Comparison of ENCODE assay signal across 18 cellular contexts in genomic region chr12:111997300-111997699, GRCh38.
"Had no signal": no experiment of that assay in that cellular context is flagged by ENCODE, and none has a peak within 500 bp of the region (broad histone marks: within the 10 kb centered on the region; RNA-seq: fewer than 3 reads in every experiment).

No MANE protein-coding gene starts in this region.

- H3K9me3 ChIP-seq: right atrium auricular region had no signal

- DNase-seq: activated B cell treated with CpG ODN at 0.5 μM for 24 hours; activated CD4-positive, alpha-beta T cell treated with anti-CD3 and anti-CD28 coated beads, Interleukin-2, amount 10 ng/mL, durations not matched to agents 7 days and 5 days; activated effector memory CD4-positive, alpha-beta T cell treated with Interleukin-2 at 50 U/mL for 16 hours; activated naive CD8-positive, alpha-beta T cell treated with anti-CD3 and anti-CD28 coated beads, Interleukin-2, amount 10 ng/mL, durations not matched to agents 7 days and 5 days; anterior cingulate cortex; head of caudate nucleus; kidney glomerular epithelial cell; nephron progenitor cell; occipital lobe; stimulated activated CD4-positive, alpha-beta T cell treated with anti-CD3 and anti-CD28 coated beads, Interleukin-15, amount 100 ng/mL, for 24 hours; stimulated activated CD4-positive, alpha-beta T cell treated with anti-CD3 and anti-CD28 coated beads, Interleukin-4, amount 100 ng/mL, for 1 hour; stimulated activated naive CD4-positive, alpha-beta T cell treated with Interleukin-2 at 50 U/mL for 16 hours; substantia nigra; trophoblast cell had no signal

- H3K27ac ChIP-seq: epithelial cell of prostate, right atrium auricular region had no signal

- H3K27ac Mint-ChIP-seq: activated B cell treated with CpG ODN at 0.5 μM for 24 hours; activated naive CD8-positive, alpha-beta T cell treated with anti-CD3 and anti-CD28 coated beads, Interleukin-2, amount 10 ng/mL, durations not matched to agents 7 days and 5 days; dendritic cell treated with granulocyte-macrophage colony-stimulating factor and Interleukin-4, amounts not matched to agents 40 ng/mL and 50 ng/mL, for 4 days; nephron progenitor cell; progenitor cell of endocrine pancreas had no signal

- H3K4me3 Mint-ChIP-seq: activated B cell treated with CpG ODN at 0.5 μM for 24 hours; activated CD4-positive, alpha-beta T cell treated with anti-CD3 and anti-CD28 coated beads, Interleukin-2, amount 10 ng/mL, durations not matched to agents 7 days and 5 days; activated naive CD8-positive, alpha-beta T cell treated with anti-CD3 and anti-CD28 coated beads, Interleukin-2, amount 10 ng/mL, durations not matched to agents 7 days and 5 days; dendritic cell treated with granulocyte-macrophage colony-stimulating factor and Interleukin-4, amounts not matched to agents 40 ng/mL and 50 ng/mL, for 4 days; nephron progenitor cell had no signal

- H3K27me3 Mint-ChIP-seq: activated CD4-positive, alpha-beta T cell treated with anti-CD3 and anti-CD28 coated beads, Interleukin-2, amount 10 ng/mL, durations not matched to agents 7 days and 5 days; activated naive CD8-positive, alpha-beta T cell treated with anti-CD3 and anti-CD28 coated beads, Interleukin-2, amount 10 ng/mL, durations not matched to agents 7 days and 5 days; progenitor cell of endocrine pancreas had no signal

- H3K4me1 Mint-ChIP-seq: nephron progenitor cell had no signal

- H3K27me3 ChIP-seq: right atrium auricular region had no signal

- H3K9me3 Mint-ChIP-seq: activated B cell treated with CpG ODN at 0.5 μM for 24 hours; activated CD4-positive, alpha-beta T cell treated with anti-CD3 and anti-CD28 coated beads, Interleukin-2, amount 10 ng/mL, durations not matched to agents 7 days and 5 days; activated naive CD8-positive, alpha-beta T cell treated with anti-CD3 and anti-CD28 coated beads, Interleukin-2, amount 10 ng/mL, durations not matched to agents 7 days and 5 days; dendritic cell treated with granulocyte-macrophage colony-stimulating factor and Interleukin-4, amounts not matched to agents 40 ng/mL and 50 ng/mL, for 4 days; nephron progenitor cell had no signal
